14 cellular contexts compared by ENCODE assay signal in the genomic region with DNA sequence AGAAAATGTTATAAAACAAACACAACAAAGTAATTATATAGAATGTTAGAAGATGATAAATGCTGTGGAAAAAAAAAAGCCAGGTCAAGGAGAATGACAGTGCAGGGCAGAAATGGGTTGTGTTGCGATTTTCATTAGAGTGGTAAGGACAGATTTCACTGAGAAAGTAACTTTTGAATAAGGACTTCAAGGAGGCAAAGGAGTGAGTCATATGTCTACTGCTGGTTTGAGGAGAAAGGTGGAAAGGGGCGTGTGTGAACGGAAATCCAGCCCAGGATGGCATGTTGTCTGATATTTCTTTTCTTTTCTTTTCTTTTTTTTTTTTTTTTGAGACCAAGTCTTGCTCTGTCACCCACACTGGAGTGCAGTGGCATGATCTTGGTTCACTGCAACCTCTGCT.
"Had no signal": no experiment of that assay in that cellular context is flagged by ENCODE, and none has a peak within 500 bp of the region (broad histone marks: within the 10 kb centered on the region; RNA-seq: fewer than 3 reads in every experiment).

No MANE protein-coding gene starts in this region.

- H3K9me3 Mint-ChIP-seq: immature natural killer cell; naive thymus-derived CD4-positive, alpha-beta T cell; nephron; stimulated activated effector memory CD8-positive, alpha-beta T cell treated with anti-CD3 and anti-CD28 coated beads, Interleukin-12 subunit alpha, Interleukin-12 subunit beta, amount 100 ng/mL, for 72 hours had no signal

- H3K4me2 ChIP-seq: smooth muscle cell had no signal

- H3K4me3 Mint-ChIP-seq: immature natural killer cell; nephron; stimulated activated effector memory CD8-positive, alpha-beta T cell treated with anti-CD3 and anti-CD28 coated beads, Interleukin-12 subunit alpha, Interleukin-12 subunit beta, amount 100 ng/mL, for 72 hours had no signal

- DNase-seq: esophagus squamous epithelium; stimulated activated CD4-positive, alpha-beta T cell treated with anti-CD3 and anti-CD28 coated beads, Interleukin-12 subunit alpha, Interleukin-12 subunit beta, amount 100 ng/mL, for 4 hours; stimulated activated naive CD8-positive, alpha-beta T cell treated with anti-CD3 and anti-CD28 coated beads, Interleukin-15, Interleukin-2, amounts not matched to agents 100 U/mL and 50 U/mL, for 24 hours; tibial artery; upper lobe of left lung had no signal

- H3K4me1 Mint-ChIP-seq: nephron had no signal

- H3K27ac Mint-ChIP-seq: immature natural killer cell; nephron; stimulated activated effector memory CD8-positive, alpha-beta T cell treated with anti-CD3 and anti-CD28 coated beads, Interleukin-12 subunit alpha, Interleukin-12 subunit beta, amount 100 ng/mL, for 72 hours had no signal

- H3K36me3 Mint-ChIP-seq: immature natural killer cell; naive thymus-derived CD4-positive, alpha-beta T cell; stimulated activated effector memory CD8-positive, alpha-beta T cell treated with anti-CD3 and anti-CD28 coated beads, Interleukin-12 subunit alpha, Interleukin-12 subunit beta, amount 100 ng/mL, for 72 hours had no signal

- H3K4me1 ChIP-seq: esophagus squamous epithelium, prostate gland, right atrium auricular region, testis, tibial artery had no signal

- H3K27me3 ChIP-seq: esophagus squamous epithelium, right atrium auricular region, testis, upper lobe of left lung had no signal

- H3K9me3 ChIP-seq: esophagus squamous epithelium, prostate gland, right atrium auricular region, testis, tibial artery, upper lobe of left lung had no signal

- H3K36me3 ChIP-seq: esophagus squamous epithelium, prostate gland, right atrium auricular region, tibial artery, upper lobe of left lung had no signal

- H3K4me3 ChIP-seq: coronary artery, esophagus squamous epithelium, prostate gland, right atrium auricular region, smooth muscle cell, testis, tibial artery, upper lobe of left lung had no signal

- H3K27ac ChIP-seq: coronary artery, esophagus squamous epithelium, prostate gland, right atrium auricular region, testis, tibial artery, upper lobe of left lung had no signal
